Comparison of ENCODE assay signal across 1 cellular context in the genomic region with DNA sequence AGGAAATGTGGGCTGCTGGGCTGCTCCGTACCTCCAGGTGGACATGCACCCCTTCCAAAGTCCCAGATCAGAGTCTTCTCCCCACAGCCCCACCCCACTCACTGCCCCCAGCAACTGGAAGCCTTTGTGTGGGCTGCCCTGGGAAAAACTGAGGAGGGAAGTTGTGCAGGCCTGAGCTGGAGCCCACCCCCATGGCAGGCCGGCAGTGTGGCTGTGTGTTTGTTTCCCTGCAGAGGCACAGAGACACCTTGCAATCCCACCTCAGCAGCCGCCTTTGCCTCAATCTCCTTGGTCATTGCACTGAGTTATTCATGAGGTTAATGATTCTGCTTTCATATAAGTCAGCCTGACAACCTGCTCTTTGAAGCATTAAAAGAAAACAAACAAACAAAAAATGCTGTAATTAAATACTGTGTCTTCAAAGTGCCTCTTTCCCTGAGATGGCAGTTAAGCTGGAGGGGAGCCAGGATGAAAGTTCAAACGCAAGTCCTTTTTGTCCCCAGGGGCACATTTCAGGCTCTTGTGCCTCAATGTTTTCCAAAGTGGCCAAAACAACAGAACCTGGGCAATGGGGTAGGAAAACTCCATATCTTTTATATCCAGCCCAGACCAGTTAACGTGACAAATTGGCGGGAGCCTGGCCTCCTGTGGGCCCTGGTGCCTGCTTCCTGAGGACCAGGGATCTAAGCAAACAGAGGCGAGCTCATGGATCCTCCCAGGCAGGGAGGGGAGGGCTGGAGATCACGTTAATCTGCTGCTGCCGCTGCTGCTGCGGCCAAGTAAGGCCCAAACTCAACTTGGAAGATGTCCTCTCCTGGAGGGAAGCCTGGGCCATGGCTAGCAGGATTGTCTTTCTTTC.
A peak's percentile ranks its signal among the peaks of the same experiment; 100 is the strongest.
TF ChIP-seq lines count a peak whose summit lies in the region.

No MANE protein-coding gene starts in this region.

TF ChIP-seq in HEK293, 187 proteins besides CTCF, POLR2A, EP300 and RAD21 (continued from another document):
- TF ChIP-seq ZNF561 (tag by site-specific recombination; IDR thresholded peaks at IDR 0.05; ENCODE audit: borderline replicate concordance): peak; percentile 65; the same call in 1 of the 2 replicates
- TF ChIP-seq ZNF266 (tag by site-specific recombination; IDR thresholded peaks at IDR 0.05; ENCODE audit: low read depth): no peak
- peak; percentile 40; the same call in 1 of the 2 replicates for TF ChIP-seq ZNF629 (tag by site-specific recombination; IDR thresholded peaks at IDR 0.05)
- 0 out of 2 replicates have a peak, but pooled peaks have one; percentile 37 for TF ChIP-seq OVOL3 (tag by site-specific recombination; IDR thresholded peaks at IDR 0.05)
- TF ChIP-seq ZNF600 (tag by site-specific recombination; IDR thresholded peaks at IDR 0.05): peak; percentile 20; the same call in 1 of the 2 replicates
- TF ChIP-seq ZBTB48 (tag by site-specific recombination; IDR thresholded peaks at IDR 0.05): 0 out of 2 replicates have a peak, but pooled peaks have one; percentile 41
- TF ChIP-seq ZIC2 (tag by site-specific recombination; IDR thresholded peaks at IDR 0.05): peak; percentile 58
- no peak for TF ChIP-seq ZNF366 (tag by site-specific recombination; conservative IDR thresholded peaks at IDR 0.05)
- TF ChIP-seq, protein P1, sequence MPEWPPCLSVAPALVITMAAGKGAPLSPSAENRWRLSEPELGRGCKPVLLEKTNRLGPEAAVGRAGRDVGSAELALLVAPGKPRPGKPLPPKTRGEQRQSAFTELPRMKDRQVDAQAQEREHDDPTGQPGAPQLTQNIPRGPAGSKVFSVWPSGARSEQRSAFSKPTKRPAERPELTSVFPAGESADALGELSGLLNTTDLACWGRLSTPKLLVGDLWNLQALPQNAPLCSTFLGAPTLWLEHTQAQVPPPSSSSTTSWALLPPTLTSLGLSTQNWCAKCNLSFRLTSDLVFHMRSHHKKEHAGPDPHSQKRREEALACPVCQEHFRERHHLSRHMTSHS (tag by site-specific recombination; IDR thresholded peaks at IDR 0.05): no peak
- TF ChIP-seq, protein P2, sequence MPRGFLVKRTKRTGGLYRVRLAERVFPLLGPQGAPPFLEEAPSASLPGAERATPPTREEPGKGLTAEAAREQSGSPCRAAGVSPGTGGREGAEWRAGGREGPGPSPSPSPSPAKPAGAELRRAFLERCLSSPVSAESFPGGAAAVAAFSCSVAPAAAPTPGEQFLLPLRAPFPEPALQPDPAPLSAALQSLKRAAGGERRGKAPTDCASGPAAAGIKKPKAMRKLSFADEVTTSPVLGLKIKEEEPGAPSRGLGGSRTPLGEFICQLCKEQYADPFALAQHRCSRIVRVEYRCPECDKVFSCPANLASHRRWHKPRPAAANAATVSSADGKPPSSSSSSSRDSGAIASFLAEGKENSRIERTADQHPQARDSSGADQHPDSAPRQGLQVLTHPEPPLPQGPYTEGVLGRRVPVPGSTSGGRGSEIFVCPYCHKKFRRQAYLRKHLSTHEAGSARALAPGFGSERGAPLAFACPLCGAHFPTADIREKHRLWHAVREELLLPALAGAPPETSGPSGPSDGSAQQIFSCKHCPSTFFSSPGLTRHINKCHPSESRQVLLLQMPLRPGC (tag by site-specific recombination; IDR thresholded peaks at IDR 0.05): peak; percentile 28; the same call in 1 of the 2 replicates
- TF ChIP-seq KLF10 (tag by site-specific recombination; IDR thresholded peaks at IDR 0.05): peak; percentile 29; the same call in 1 of the 2 replicates
- peak; percentile 77 for TF ChIP-seq ZFP69B (tag by site-specific recombination; IDR thresholded peaks at IDR 0.05)
- TF ChIP-seq, protein P3, sequence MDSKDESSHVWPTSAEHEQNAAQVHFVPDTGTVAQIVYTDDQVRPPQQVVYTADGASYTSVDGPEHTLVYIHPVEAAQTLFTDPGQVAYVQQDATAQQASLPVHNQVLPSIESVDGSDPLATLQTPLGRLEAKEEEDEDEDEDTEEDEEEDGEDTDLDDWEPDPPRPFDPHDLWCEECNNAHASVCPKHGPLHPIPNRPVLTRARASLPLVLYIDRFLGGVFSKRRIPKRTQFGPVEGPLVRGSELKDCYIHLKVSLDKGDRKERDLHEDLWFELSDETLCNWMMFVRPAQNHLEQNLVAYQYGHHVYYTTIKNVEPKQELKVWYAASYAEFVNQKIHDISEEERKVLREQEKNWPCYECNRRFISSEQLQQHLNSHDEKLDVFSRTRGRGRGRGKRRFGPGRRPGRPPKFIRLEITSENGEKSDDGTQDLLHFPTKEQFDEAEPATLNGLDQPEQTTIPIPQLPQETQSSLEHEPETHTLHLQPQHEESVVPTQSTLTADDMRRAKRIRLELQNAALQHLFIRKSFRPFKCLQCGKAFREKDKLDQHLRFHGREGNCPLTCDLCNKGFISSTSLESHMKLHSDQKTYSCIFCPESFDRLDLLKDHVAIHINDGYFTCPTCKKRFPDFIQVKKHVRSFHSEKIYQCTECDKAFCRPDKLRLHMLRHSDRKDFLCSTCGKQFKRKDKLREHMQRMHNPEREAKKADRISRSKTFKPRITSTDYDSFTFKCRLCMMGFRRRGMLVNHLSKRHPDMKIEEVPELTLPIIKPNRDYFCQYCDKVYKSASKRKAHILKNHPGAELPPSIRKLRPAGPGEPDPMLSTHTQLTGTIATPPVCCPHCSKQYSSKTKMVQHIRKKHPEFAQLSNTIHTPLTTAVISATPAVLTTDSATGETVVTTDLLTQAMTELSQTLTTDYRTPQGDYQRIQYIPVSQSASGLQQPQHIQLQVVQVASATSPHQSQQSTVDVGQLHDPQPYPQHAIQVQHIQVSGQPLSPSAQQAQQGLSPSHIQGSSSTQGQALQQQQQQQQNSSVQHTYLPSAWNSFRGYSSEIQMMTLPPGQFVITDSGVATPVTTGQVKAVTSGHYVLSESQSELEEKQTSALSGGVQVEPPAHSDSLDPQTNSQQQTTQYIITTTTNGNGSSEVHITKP (tag by site-specific recombination; IDR thresholded peaks at IDR 0.05): peak; percentile 63
- TF ChIP-seq ZFP37 (tag by site-specific recombination; IDR thresholded peaks at IDR 0.05): no peak
- TF ChIP-seq GLIS1 (tag by site-specific recombination; IDR thresholded peaks at IDR 0.05): peak; percentile 63
- TF ChIP-seq, protein P4, sequence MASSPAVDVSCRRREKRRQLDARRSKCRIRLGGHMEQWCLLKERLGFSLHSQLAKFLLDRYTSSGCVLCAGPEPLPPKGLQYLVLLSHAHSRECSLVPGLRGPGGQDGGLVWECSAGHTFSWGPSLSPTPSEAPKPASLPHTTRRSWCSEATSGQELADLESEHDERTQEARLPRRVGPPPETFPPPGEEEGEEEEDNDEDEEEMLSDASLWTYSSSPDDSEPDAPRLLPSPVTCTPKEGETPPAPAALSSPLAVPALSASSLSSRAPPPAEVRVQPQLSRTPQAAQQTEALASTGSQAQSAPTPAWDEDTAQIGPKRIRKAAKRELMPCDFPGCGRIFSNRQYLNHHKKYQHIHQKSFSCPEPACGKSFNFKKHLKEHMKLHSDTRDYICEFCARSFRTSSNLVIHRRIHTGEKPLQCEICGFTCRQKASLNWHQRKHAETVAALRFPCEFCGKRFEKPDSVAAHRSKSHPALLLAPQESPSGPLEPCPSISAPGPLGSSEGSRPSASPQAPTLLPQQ (tag by site-specific recombination; IDR thresholded peaks at IDR 0.05): peak; percentile 92
- no peak for TF ChIP-seq KLF16 (tag by site-specific recombination; IDR thresholded peaks at IDR 0.05)
- 0 out of 2 replicates have a peak, but pooled peaks have one; percentile 39 for TF ChIP-seq ZNF24 (tag by site-specific recombination; IDR thresholded peaks at IDR 0.05)
- no peak for TF ChIP-seq BCL11B (tag by site-specific recombination; IDR thresholded peaks at IDR 0.05; ENCODE audit: low read depth)
- TF ChIP-seq, protein P5, sequence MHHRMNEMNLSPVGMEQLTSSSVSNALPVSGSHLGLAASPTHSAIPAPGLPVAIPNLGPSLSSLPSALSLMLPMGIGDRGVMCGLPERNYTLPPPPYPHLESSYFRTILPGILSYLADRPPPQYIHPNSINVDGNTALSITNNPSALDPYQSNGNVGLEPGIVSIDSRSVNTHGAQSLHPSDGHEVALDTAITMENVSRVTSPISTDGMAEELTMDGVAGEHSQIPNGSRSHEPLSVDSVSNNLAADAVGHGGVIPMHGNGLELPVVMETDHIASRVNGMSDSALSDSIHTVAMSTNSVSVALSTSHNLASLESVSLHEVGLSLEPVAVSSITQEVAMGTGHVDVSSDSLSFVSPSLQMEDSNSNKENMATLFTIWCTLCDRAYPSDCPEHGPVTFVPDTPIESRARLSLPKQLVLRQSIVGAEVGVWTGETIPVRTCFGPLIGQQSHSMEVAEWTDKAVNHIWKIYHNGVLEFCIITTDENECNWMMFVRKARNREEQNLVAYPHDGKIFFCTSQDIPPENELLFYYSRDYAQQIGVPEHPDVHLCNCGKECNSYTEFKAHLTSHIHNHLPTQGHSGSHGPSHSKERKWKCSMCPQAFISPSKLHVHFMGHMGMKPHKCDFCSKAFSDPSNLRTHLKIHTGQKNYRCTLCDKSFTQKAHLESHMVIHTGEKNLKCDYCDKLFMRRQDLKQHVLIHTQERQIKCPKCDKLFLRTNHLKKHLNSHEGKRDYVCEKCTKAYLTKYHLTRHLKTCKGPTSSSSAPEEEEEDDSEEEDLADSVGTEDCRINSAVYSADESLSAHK (tag by site-specific recombination; IDR thresholded peaks at IDR 0.05): 0 out of 2 replicates have a peak, but pooled peaks have one; percentile 37
- peak; percentile 60 for TF ChIP-seq SP7 (tag by site-specific recombination; IDR thresholded peaks at IDR 0.05)
- peak; percentile 81 for TF ChIP-seq OSR2 (tag by site-specific recombination; IDR thresholded peaks at IDR 0.05)
- TF ChIP-seq MEIS1 (CRISPR knock-in tag; IDR thresholded peaks at IDR 0.05; ENCODE audit: borderline replicate concordance): no peak
- TF ChIP-seq ZBTB17 (tag by site-specific recombination; IDR thresholded peaks at IDR 0.05): peak; percentile 91
- TF ChIP-seq, protein P6, sequence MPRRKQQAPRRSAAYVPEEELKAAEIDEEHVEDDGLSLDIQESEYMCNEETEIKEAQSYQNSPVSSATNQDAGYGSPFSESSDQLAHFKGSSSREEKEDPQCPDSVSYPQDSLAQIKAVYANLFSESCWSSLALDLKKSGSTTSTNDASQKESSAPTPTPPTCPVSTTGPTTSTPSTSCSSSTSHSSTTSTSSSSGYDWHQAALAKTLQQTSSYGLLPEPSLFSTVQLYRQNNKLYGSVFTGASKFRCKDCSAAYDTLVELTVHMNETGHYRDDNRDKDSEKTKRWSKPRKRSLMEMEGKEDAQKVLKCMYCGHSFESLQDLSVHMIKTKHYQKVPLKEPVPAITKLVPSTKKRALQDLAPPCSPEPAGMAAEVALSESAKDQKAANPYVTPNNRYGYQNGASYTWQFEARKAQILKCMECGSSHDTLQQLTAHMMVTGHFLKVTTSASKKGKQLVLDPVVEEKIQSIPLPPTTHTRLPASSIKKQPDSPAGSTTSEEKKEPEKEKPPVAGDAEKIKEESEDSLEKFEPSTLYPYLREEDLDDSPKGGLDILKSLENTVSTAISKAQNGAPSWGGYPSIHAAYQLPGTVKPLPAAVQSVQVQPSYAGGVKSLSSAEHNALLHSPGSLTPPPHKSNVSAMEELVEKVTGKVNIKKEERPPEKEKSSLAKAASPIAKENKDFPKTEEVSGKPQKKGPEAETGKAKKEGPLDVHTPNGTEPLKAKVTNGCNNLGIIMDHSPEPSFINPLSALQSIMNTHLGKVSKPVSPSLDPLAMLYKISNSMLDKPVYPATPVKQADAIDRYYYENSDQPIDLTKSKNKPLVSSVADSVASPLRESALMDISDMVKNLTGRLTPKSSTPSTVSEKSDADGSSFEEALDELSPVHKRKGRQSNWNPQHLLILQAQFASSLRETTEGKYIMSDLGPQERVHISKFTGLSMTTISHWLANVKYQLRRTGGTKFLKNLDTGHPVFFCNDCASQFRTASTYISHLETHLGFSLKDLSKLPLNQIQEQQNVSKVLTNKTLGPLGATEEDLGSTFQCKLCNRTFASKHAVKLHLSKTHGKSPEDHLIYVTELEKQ (tag by site-specific recombination; IDR thresholded peaks at IDR 0.05; ENCODE audit: borderline replicate concordance): 0 out of 2 replicates have a peak, but pooled peaks have one; percentile 37
- TF ChIP-seq WT1 (tag by site-specific recombination; IDR thresholded peaks at IDR 0.05): peak; percentile 83
- no peak for TF ChIP-seq ZNF621 (tag by site-specific recombination; IDR thresholded peaks at IDR 0.05)
- peak; percentile 38; the same call in 1 of the 2 replicates for TF ChIP-seq BCL11A (tag by site-specific recombination; IDR thresholded peaks at IDR 0.05; ENCODE audit: low read depth)
- TF ChIP-seq ZNF214 (tag by site-specific recombination; IDR thresholded peaks at IDR 0.05; ENCODE audit: borderline replicate concordance): no peak; the same call in 1 of the 2 replicates
- TF ChIP-seq ZNF701 (tag by site-specific recombination; IDR thresholded peaks at IDR 0.05): no peak
- TF ChIP-seq, protein P7, sequence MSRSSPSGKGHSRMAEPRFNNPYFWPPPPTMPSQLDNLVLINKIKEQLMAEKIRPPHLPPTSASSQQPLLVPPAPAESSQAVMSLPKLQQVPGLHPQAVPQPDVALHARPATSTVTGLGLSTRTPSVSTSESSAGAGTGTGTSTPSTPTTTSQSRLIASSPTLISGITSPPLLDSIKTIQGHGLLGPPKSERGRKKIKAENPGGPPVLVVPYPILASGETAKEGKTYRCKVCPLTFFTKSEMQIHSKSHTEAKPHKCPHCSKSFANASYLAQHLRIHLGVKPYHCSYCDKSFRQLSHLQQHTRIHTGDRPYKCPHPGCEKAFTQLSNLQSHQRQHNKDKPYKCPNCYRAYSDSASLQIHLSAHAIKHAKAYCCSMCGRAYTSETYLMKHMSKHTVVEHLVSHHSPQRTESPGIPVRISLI (tag by site-specific recombination; IDR thresholded peaks at IDR 0.05): no peak
- no peak for TF ChIP-seq MYNN (tag by site-specific recombination; IDR thresholded peaks at IDR 0.05; ENCODE audit: borderline replicate concordance)
- peak; percentile 84 for TF ChIP-seq ZNF335 (tag by site-specific recombination; conservative IDR thresholded peaks at IDR 0.05)
- TF ChIP-seq ZNF2 (tag by site-specific recombination; IDR thresholded peaks at IDR 0.05): 0 out of 2 replicates have a peak, but pooled peaks have one; percentile 67
- no peak for TF ChIP-seq HOXA7 (CRISPR knock-in tag; IDR thresholded peaks at IDR 0.05; ENCODE audit: borderline replicate concordance)
- TF ChIP-seq, protein P8, sequence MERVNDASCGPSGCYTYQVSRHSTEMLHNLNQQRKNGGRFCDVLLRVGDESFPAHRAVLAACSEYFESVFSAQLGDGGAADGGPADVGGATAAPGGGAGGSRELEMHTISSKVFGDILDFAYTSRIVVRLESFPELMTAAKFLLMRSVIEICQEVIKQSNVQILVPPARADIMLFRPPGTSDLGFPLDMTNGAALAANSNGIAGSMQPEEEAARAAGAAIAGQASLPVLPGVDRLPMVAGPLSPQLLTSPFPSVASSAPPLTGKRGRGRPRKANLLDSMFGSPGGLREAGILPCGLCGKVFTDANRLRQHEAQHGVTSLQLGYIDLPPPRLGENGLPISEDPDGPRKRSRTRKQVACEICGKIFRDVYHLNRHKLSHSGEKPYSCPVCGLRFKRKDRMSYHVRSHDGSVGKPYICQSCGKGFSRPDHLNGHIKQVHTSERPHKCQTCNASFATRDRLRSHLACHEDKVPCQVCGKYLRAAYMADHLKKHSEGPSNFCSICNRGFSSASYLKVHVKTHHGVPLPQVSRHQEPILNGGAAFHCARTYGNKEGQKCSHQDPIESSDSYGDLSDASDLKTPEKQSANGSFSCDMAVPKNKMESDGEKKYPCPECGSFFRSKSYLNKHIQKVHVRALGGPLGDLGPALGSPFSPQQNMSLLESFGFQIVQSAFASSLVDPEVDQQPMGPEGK (tag by site-specific recombination; IDR thresholded peaks at IDR 0.05): peak; percentile 16; the same call in 1 of the 2 replicates
